Comparison of ENCODE assay signal across 7 cellular contexts in the genomic region with DNA sequence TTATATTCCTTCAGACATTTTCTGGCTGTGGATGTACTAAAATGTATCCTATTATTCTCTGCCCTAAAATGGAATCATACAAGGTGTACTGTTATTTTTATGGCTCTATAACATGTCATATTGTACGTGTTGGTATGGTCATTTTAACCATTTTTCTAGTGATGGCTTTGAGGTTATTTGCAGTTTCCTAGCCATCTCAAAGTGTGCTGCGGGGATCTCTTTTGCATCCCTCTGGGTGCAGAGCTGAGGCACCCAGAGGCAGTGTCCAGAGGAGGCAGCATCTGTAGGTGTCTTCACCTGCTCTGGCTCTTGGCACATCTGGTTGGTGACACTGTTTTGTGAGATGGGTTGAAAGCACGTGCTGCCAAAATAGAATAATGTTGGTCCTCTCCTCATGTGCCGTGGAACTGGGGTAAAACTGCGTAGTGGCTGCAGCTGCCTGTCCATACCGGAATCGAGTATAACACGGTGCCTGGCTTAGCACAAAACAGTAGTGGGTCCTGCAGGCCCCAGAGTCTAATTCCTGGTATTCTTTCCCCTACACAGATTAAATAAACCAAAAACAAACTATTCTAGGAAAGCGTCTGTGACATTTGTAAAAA. TPM values are rescaled to one million over a fixed set of nuclear protein-coding genes. Genes with fewer than 3 reads are reported as not detected.
DNase-seq lines count a peak whose midpoint lies in the region; ATAC-seq lines count a peak whose summit lies in the region.

No MANE protein-coding gene starts in this region.

- peaks cover 72% of the 10 kb centered on the region for H3K36me3 ChIP-seq in adipocyte (ENCODE audit: control insufficient read depth, insufficient read depth, low read length, severe bottlenecking)

- peak; percentile 26 for DNase-seq in LHCN-M2 (ENCODE audit: low read depth)
- DNase-seq in adipocyte (ENCODE audit: low read depth) = peak; percentile 11
- peak in 2 of 3 donors; percentile 14 to 40 for DNase-seq in right cardiac atrium
- DNase-seq in HPDE6-E6E7 (ENCODE audit: extremely low spot score) = no peak
- no peak for DNase-seq in NCI-H1092 treated with DMSO at 0.1 percent for 48 hours (lab: John Stamatoyannopoulos, UW)

- H3K27ac ChIP-seq in right cardiac atrium (ENCODE audit: low read length) = peak overlapping the region; percentile 70

- peaks cover 90% of the 10 kb centered on the region for H3K4me1 Mint-ChIP-seq in stimulated activated naive CD8-positive, alpha-beta T cell treated with anti-CD3 and anti-CD28 coated beads, Interleukin-15, Interleukin-2, amounts not matched to agents 100 ng/mL and 50 ng/mL, for 24 hours (ENCODE audit: low read depth)

- H3K36me3 Mint-ChIP-seq in stimulated activated naive CD8-positive, alpha-beta T cell treated with anti-CD3 and anti-CD28 coated beads, Interleukin-15, Interleukin-2, amounts not matched to agents 100 ng/mL and 50 ng/mL, for 24 hours (ENCODE audit: low read depth) = peaks cover 67% of the 10 kb centered on the region

- H3K9me3 ChIP-seq in adipocyte (ENCODE audit: control insufficient read depth, low read length) (no peaks in the 10 kb centered on the region), right cardiac atrium (ENCODE audit: control insufficient read depth, low read length) (no peaks in the 10 kb centered on the region)

- H3K27me3 ChIP-seq in adipocyte (replicated peaks; ENCODE audit: control insufficient read depth, insufficient read depth, low read length) (no peaks in the 10 kb centered on the region), right cardiac atrium (ENCODE audit: control insufficient read depth, insufficient read depth) (no peaks in the 10 kb centered on the region)

- H3K4me3 Mint-ChIP-seq in stimulated activated naive CD8-positive, alpha-beta T cell treated with anti-CD3 and anti-CD28 coated beads, Interleukin-15, Interleukin-2, amounts not matched to agents 100 ng/mL and 50 ng/mL, for 24 hours = no peak overlapping the region

- H3K27me3 Mint-ChIP-seq in stimulated activated naive CD8-positive, alpha-beta T cell treated with anti-CD3 and anti-CD28 coated beads, Interleukin-15, Interleukin-2, amounts not matched to agents 100 ng/mL and 50 ng/mL, for 24 hours = no peaks in the 10 kb centered on the region

- H3K27ac Mint-ChIP-seq in stimulated activated naive CD8-positive, alpha-beta T cell treated with anti-CD3 and anti-CD28 coated beads, Interleukin-15, Interleukin-2, amounts not matched to agents 100 ng/mL and 50 ng/mL, for 24 hours = peak overlapping the region; percentile 61

- H3K9me3 Mint-ChIP-seq in stimulated activated naive CD8-positive, alpha-beta T cell treated with anti-CD3 and anti-CD28 coated beads, Interleukin-15, Interleukin-2, amounts not matched to agents 100 ng/mL and 50 ng/mL, for 24 hours = no peaks in the 10 kb centered on the region

- intact Hi-C loops in right cardiac atrium (cut with DNase I) = no loop called here

- peaks cover 39% of the 10 kb centered on the region for H3K4me1 ChIP-seq in adipocyte (ENCODE audit: control insufficient read depth, insufficient read depth, low read length)
- peaks cover 15% of the 10 kb centered on the region for H3K4me1 ChIP-seq in right cardiac atrium (ENCODE audit: control insufficient read depth, insufficient read depth, low read length)

- peak overlapping the region; percentile 77 for H3K4me3 ChIP-seq in adipocyte (ENCODE audit: low read length)
- no peak overlapping the region for H3K4me3 ChIP-seq in right cardiac atrium (ENCODE audit: low read length)

- H3K9ac ChIP-seq in adipocyte (ENCODE audit: low read length) = peak overlapping the region; percentile 84

- ATAC-seq in right cardiac atrium (no peak), GM21528 (IDR thresholded peaks at IDR 0.05; ENCODE audit: low FRiP score, unreplicated experiment) (no peak)

- 74% methylated on average over 9 of the region's 9 CpGs for WGBS in right cardiac atrium

RNA-seq across cellular contexts. Expression of a gene that starts 12.8 kb away (rescaled TPM):
- total RNA-seq in LHCN-M2 (2014; rRNA removed) (29.4 and 37.8 TPM in 2 replicates), right cardiac atrium (100 to 1,000 TPM; 346 to 441 (median 427) TPM)
- polyA plus RNA-seq in LHCN-M2 (2012) = 88.5 TPM
- 441 TPM for polyA plus RNA-seq in right cardiac atrium

RNA-seq across cellular contexts. Expression of a gene that starts 49.0 kb away (rescaled TPM):
- total RNA-seq in LHCN-M2 (2014; rRNA removed) (40.7 and 58.7 TPM in 2 replicates), right cardiac atrium (10 to 100 TPM; 12.2 to 16.1 (median 12.9) TPM)
- 19.7 TPM for polyA plus RNA-seq in LHCN-M2 (2012)
- 9.3 TPM for polyA plus RNA-seq in right cardiac atrium

RNA-seq across cellular contexts. Expression of a gene that starts 53.0 kb away (rescaled TPM):
- total RNA-seq in LHCN-M2 (2014; rRNA removed) (1.4 and 2.3 TPM in 2 replicates), right cardiac atrium (1 to 10 TPM; 6.1 to 7.7 (median 7.4) TPM)
- polyA plus RNA-seq in LHCN-M2 (2012) = 1.5 TPM
- 5.5 TPM for polyA plus RNA-seq in right cardiac atrium

Comparison
In these comparisons a context has a peak if more than half of its experiments do, and no peak if none do; other contexts are left out.
1. DNase-seq: peak in LHCN-M2 (single experiment), adipocyte (single experiment) and right cardiac atrium (2 of 3); none in HPDE6-E6E7 (single experiment) and NCI-H1092 treated with DMSO at 0.1 percent for 48 hours (single experiment).